ENCODE assay signal across 22 cellular contexts in genomic region chr1:204978782-204979181, GRCh38.
DNase-seq lines count a peak whose midpoint lies in the region; ATAC-seq, FAIRE-seq and TF ChIP-seq lines count a peak whose summit lies in the region.
"Had no signal": no experiment of that assay in that cellular context is flagged by ENCODE, and none has a peak within 500 bp of the region (broad histone marks: within the 10 kb centered on the region; RNA-seq: fewer than 3 reads in every experiment).

No MANE protein-coding gene starts in this region.

- CTCF ChIA-PET in HEK293 (lab: Yijun Ruan, JAX) = interaction anchor here (1.0 to 3.1 kb wide), 5 partner anchors 9 to 277 kb away, joined by 3 to 21 read pairs (median 5); no protein-coding TSS in a partner anchor

- H4K8ac ChIP-seq in neuronal stem cell (ENCODE audit: low read depth, low read length) (no peak overlapping the region), mesenchymal stem cell (ENCODE audit: low read length) (no peak overlapping the region)

- H3K4me1 ChIP-seq in HEK293 (ENCODE audit: control insufficient read depth, insufficient read depth, low read length) (no peaks in the 10 kb centered on the region), neuronal stem cell (ENCODE audit: control insufficient read depth in 2 of 2, insufficient read depth in 1 of 2, low read depth in 1 of 2, low read length in 2 of 2) (no peaks in the 10 kb centered on the region), spleen (peaks cover 0 to 37% (median 13%) of the 10 kb centered on the region in 6 donors), suprapubic skin (no peaks in the 10 kb centered on the region), mesenchymal stem cell (ENCODE audit: control insufficient read depth, insufficient read depth, low read depth, low read length) (peaks cover 2% of the 10 kb centered on the region), foreskin keratinocyte (no peaks in the 10 kb centered on the region)
- H3K4me1 ChIP-seq: BE2C had no signal

- no peak for FAIRE-seq in D721Med (lab: Jason Lieb, UNC)
- FAIRE-seq: A204.1, G401.6, GM12891 had no signal

- H2AFZ ChIP-seq in neuronal stem cell (ENCODE audit: low read length) = no peak overlapping the region
- no peak overlapping the region for H2AFZ ChIP-seq in mesenchymal stem cell (ENCODE audit: low read depth, low read length)

- no peak overlapping the region for H3K23ac ChIP-seq in neuronal stem cell (ENCODE audit: low read depth, low read length, poor library complexity)
- H3K23ac ChIP-seq in mesenchymal stem cell (ENCODE audit: low read length in 2 of 2) = no peak overlapping the region

- no peak for TF ChIP-seq POLR2A in spleen (IDR thresholded peaks at IDR 0.05)
- TF ChIP-seq POLR2A in suprapubic skin (IDR thresholded peaks at IDR 0.05) = no peak

- DNase-seq in WERI-Rb-1 (peak; percentile 13), neuronal stem cell (ENCODE audit: low spot score) (no peak), spleen (peak; percentile 58), D721Med (ENCODE audit: insufficient read length, low spot score) (no peak), suprapubic skin (ENCODE audit: low spot score in 2 of 2) (no peak), mesenchymal stem cell (no peak), foreskin keratinocyte (no peak)
- DNase-seq: 8988T; ACHN; BE2C; C1 segment of cervical spinal cord; CD4-positive, alpha-beta memory T cell; CD4-positive, CD25-positive, alpha-beta regulatory T cell; CD8-positive, alpha-beta memory T cell; COR-L47; DMS79 treated with DMSO at 0.1 percent for 48 hours; GF-D8 had no signal

- H2BK12ac ChIP-seq in neuronal stem cell (ENCODE audit: low read length) (no peak overlapping the region), mesenchymal stem cell (ENCODE audit: low read length in 2 of 2) (no peak overlapping the region)

- H3K4me3 ChIP-seq in HEK293 (ENCODE audit: low read depth, low read length) (no peak overlapping the region), WERI-Rb-1 (ENCODE audit: low read depth, low read length) (no peak overlapping the region), neuronal stem cell (ENCODE audit: low read length in 2 of 2) (no peak overlapping the region), spleen (no peak overlapping the region), suprapubic skin (no peak overlapping the region), mesenchymal stem cell (ENCODE audit: insufficient read depth in 1 of 2, low read depth in 1 of 2, low read length in 2 of 2) (no peak overlapping the region)
- H3K4me3 ChIP-seq: BLaER1 had no signal

- TF ChIP-seq EP300 in suprapubic skin (IDR thresholded peaks at IDR 0.05) = no peak

- TF ChIP-seq CTCF in HEK293 (tag by site-specific recombination; IDR thresholded peaks at IDR 0.05) (no peak), WERI-Rb-1 (IDR thresholded peaks at IDR 0.05; ENCODE audit: low read depth, low read length) (no peak), spleen (IDR thresholded peaks at IDR 0.05 in 8 of 11, conservative IDR thresholded peaks at IDR 0.05 in 3 of 11) (no peak), D721Med (IDR thresholded peaks at IDR 0.05; ENCODE audit: insufficient read depth, missing control alignments) (no peak), suprapubic skin (IDR thresholded peaks at IDR 0.05) (no peak), foreskin keratinocyte (conservative IDR thresholded peaks at IDR 0.05) (no peak)

- no peaks in the 10 kb centered on the region for H3K36me3 ChIP-seq in HEK293 (ENCODE audit: control insufficient read depth in 2 of 2, insufficient read depth in 1 of 2, low read length in 2 of 2)
- H3K36me3 ChIP-seq in WERI-Rb-1 = peaks cover 76% of the 10 kb centered on the region
- H3K36me3 ChIP-seq in neuronal stem cell (replicated peaks in 1 of 2; ENCODE audit: control insufficient read depth in 2 of 2, insufficient read depth in 2 of 2, low read length in 2 of 2) = no peaks in the 10 kb centered on the region
- peaks cover 0 to 34% (median 0%) of the 10 kb centered on the region in 6 donors for H3K36me3 ChIP-seq in spleen
- H3K36me3 ChIP-seq in suprapubic skin = no peaks in the 10 kb centered on the region
- H3K36me3 ChIP-seq in mesenchymal stem cell (ENCODE audit: control insufficient read depth in 1 of 2, insufficient read depth in 2 of 2, low read depth in 1 of 2, low read length in 2 of 2) = peaks cover 0 to 98% of the 10 kb centered on the region in 2 experiments
- H3K36me3 ChIP-seq: BLaER1 had no signal

- H3K14ac ChIP-seq in neuronal stem cell (ENCODE audit: low read length) (peak overlapping the region; percentile 28), mesenchymal stem cell (ENCODE audit: low read length in 2 of 2) (no peak overlapping the region)

- H2BK5ac ChIP-seq in neuronal stem cell (ENCODE audit: low read length) (no peak overlapping the region), mesenchymal stem cell (ENCODE audit: low read depth, low read length, poor library complexity, severe bottlenecking) (no peak overlapping the region)

- H3K4me2 ChIP-seq in neuronal stem cell (ENCODE audit: insufficient read depth, low read length, poor library complexity, severe bottlenecking) = no peak overlapping the region
- no peak overlapping the region for H3K4me2 ChIP-seq in mesenchymal stem cell (ENCODE audit: low read length, poor library complexity, severe bottlenecking)
- H3K4me2 ChIP-seq: BLaER1 had no signal

- H2BK15ac ChIP-seq in neuronal stem cell (ENCODE audit: low read length) (no peak overlapping the region), mesenchymal stem cell (ENCODE audit: low read depth, poor library complexity, severe bottlenecking) (no peak overlapping the region)

- H3K18ac ChIP-seq in neuronal stem cell (ENCODE audit: low read length) = no peak overlapping the region
- no peak overlapping the region for H3K18ac ChIP-seq in mesenchymal stem cell (ENCODE audit: low read depth in 1 of 2, low read length in 2 of 2)

- H3K9ac ChIP-seq in neuronal stem cell (ENCODE audit: low read depth, low read length, poor library complexity) (no peak overlapping the region), mesenchymal stem cell (ENCODE audit: low read length) (no peak overlapping the region)
- H3K9ac ChIP-seq: BLaER1 had no signal

- H2AK5ac ChIP-seq in neuronal stem cell (ENCODE audit: low read depth, low read length) (no peak overlapping the region), mesenchymal stem cell (ENCODE audit: low read length, severe bottlenecking) (no peak overlapping the region)

- WGBS in neuronal stem cell (ENCODE audit: extremely low coverage in 2 of 2, insufficient read length in 2 of 2, insufficient replicate concordance in 1 of 2), 2 donors = no CpG with 5 or more reads among the region's 14 CpGs
- 90 to 93% (median 91%) methylated on average over 7 to 14 of the region's 14 CpGs for WGBS in spleen, 5 donors
- WGBS in suprapubic skin = 93% methylated on average over 12 of the region's 14 CpGs
- WGBS in mesenchymal stem cell = 89% methylated on average over 14 of the region's 14 CpGs

- H3K4ac ChIP-seq in neuronal stem cell (ENCODE audit: low read length) = no peak overlapping the region
- no peak overlapping the region for H3K4ac ChIP-seq in mesenchymal stem cell (ENCODE audit: low read depth in 1 of 2, low read length in 2 of 2)

- no peak overlapping the region for H4K91ac ChIP-seq in neuronal stem cell (ENCODE audit: low read depth, low read length, poor library complexity)
- no peak overlapping the region for H4K91ac ChIP-seq in mesenchymal stem cell (ENCODE audit: low read length)

- H3K9me3 ChIP-seq in HEK293 (ENCODE audit: control insufficient read depth, insufficient read depth, low read depth, low read length) (no peaks in the 10 kb centered on the region), WERI-Rb-1 (ENCODE audit: severe bottlenecking) (no peaks in the 10 kb centered on the region), neuronal stem cell (replicated peaks in 1 of 2; ENCODE audit: control insufficient read depth in 2 of 2, insufficient read depth in 1 of 2, low read depth in 1 of 2, low read length in 2 of 2) (no peaks in the 10 kb centered on the region), spleen (no peaks in the 10 kb centered on the region), suprapubic skin (no peaks in the 10 kb centered on the region), mesenchymal stem cell (ENCODE audit: control insufficient read depth, low read length) (no peaks in the 10 kb centered on the region)
- H3K9me3 ChIP-seq: BE2C, BLaER1 had no signal

- POLR2A ChIA-PET in HEK293 (lab: Yijun Ruan, JAX) = no interaction called here

- H3K27ac ChIP-seq in HEK293 (ENCODE audit: extremely low read depth, low read depth, low read length) (no peak overlapping the region), WERI-Rb-1 (no peak overlapping the region), neuronal stem cell (replicated peaks; ENCODE audit: low read length) (no peak overlapping the region), spleen (no peak overlapping the region), suprapubic skin (no peak overlapping the region), mesenchymal stem cell (ENCODE audit: low read length, poor library complexity, severe bottlenecking) (no peak overlapping the region), foreskin keratinocyte (no peak overlapping the region)
- H3K27ac ChIP-seq: BLaER1 had no signal

- no peaks in the 10 kb centered on the region for H3K27me3 ChIP-seq in WERI-Rb-1 (ENCODE audit: insufficient read depth, low read depth, severe bottlenecking)
- no peaks in the 10 kb centered on the region for H3K27me3 ChIP-seq in neuronal stem cell (ENCODE audit: control insufficient read depth in 3 of 3, insufficient read depth in 3 of 3, low read depth in 1 of 3, low read length in 3 of 3)
- H3K27me3 ChIP-seq in spleen (replicated peaks in 1 of 7) = peaks cover 0 to 40% (median 0%) of the 10 kb centered on the region in 7 donors
- H3K27me3 ChIP-seq in suprapubic skin = no peaks in the 10 kb centered on the region
- H3K27me3 ChIP-seq in mesenchymal stem cell (ENCODE audit: control insufficient read depth in 1 of 2, insufficient read depth in 1 of 2, low read length in 2 of 2) = peaks cover 0 to 48% of the 10 kb centered on the region in 2 experiments
- H3K27me3 ChIP-seq in foreskin keratinocyte = peaks cover 7% of the 10 kb centered on the region
- H3K27me3 ChIP-seq: BE2C, BLaER1 had no signal

- intact Hi-C loops in spleen (cut with DNase I; ENCODE audit: low total_unique reads) = no loop called here

- H3K79me1 ChIP-seq in neuronal stem cell (ENCODE audit: low read depth, low read length) = no peaks in the 10 kb centered on the region
- H3K79me1 ChIP-seq in mesenchymal stem cell (replicated peaks; ENCODE audit: low read length, poor library complexity, severe bottlenecking) = no peaks in the 10 kb centered on the region

- no peak for ATAC-seq in foreskin keratinocyte

- no peak overlapping the region for H2BK120ac ChIP-seq in neuronal stem cell (ENCODE audit: low read depth, low read length)
- no peak overlapping the region for H2BK120ac ChIP-seq in mesenchymal stem cell (ENCODE audit: low read depth, low read length)

TF ChIP-seq in HEK293, 187 proteins besides CTCF, POLR2A, EP300 and RAD21 (continues in another document):
- TF ChIP-seq ZNF221 (tag by site-specific recombination; IDR thresholded peaks at IDR 0.05; ENCODE audit: borderline replicate concordance) (no peak), MZF1 (tag by site-specific recombination; IDR thresholded peaks at IDR 0.05; ENCODE audit: borderline replicate concordance) (no peak)

Comparison
In these comparisons a context has a peak if more than half of its experiments do, and no peak if none do; other contexts are left out.
1. DNase-seq: peak in WERI-Rb-1 (single experiment) and spleen (single experiment); none in neuronal stem cell (single experiment), D721Med (single experiment), suprapubic skin (0 of 2), mesenchymal stem cell (single experiment) and foreskin keratinocyte (0 of 2).